8 cellular contexts compared by ENCODE assay signal in genomic region chr20:54172856-54173652, GRCh38. TPM values are rescaled to one million over a fixed set of nuclear protein-coding genes. Genes with fewer than 3 reads are reported as not detected.
DNase-seq lines count a peak whose midpoint lies in the region; ATAC-seq and TF ChIP-seq lines count a peak whose summit lies in the region.

No MANE protein-coding gene starts in this region.

- H3K27ac ChIP-seq in transverse colon: no peak overlapping the region

- H3K9me3 Mint-ChIP-seq in effector memory CD8-positive, alpha-beta T cell: no peaks in the 10 kb centered on the region
- no peaks in the 10 kb centered on the region for H3K9me3 Mint-ChIP-seq in neural crest cell

- H3K4me3 Mint-ChIP-seq in effector memory CD8-positive, alpha-beta T cell: peak overlapping the region; percentile 52 to 66
- H3K4me3 Mint-ChIP-seq in neural crest cell: peak overlapping the region; percentile 75

- no peak overlapping the region for H3K27ac Mint-ChIP-seq in effector memory CD8-positive, alpha-beta T cell
- no peak overlapping the region for H3K27ac Mint-ChIP-seq in neural crest cell (ENCODE audit: unreplicated experiment)

- no peak for ATAC-seq in effector memory CD8-positive, alpha-beta T cell (replicated peaks)
- ATAC-seq in GM21423 (IDR thresholded peaks at IDR 0.05; ENCODE audit: unreplicated experiment): no peak

- H3K4me1 Mint-ChIP-seq in effector memory CD8-positive, alpha-beta T cell (ENCODE audit: low read depth in 2 of 2): peaks cover 12 to 16% of the 10 kb centered on the region in 2 donors
- H3K4me1 Mint-ChIP-seq in neural crest cell: peaks cover 27% of the 10 kb centered on the region

- 4% methylated on average over 48 of the region's 66 CpGs; no CpG with 5 or more reads in 1 of the 2 donors for WGBS in transverse colon (ENCODE audit: low coverage in 1 of 2), 2 donors
- 1% methylated on average over 46 to 54 of the region's 66 CpGs for WGBS in lower leg skin, 2 donors

- DNase-seq in GM03348 (ENCODE audit: low spot score): peak; percentile 9
- DNase-seq in NCI-H2227 treated with DMSO at 0.1 percent for 48 hours (lab: John Stamatoyannopoulos, UW): peak; percentile 22
- DNase-seq in effector memory CD8-positive, alpha-beta T cell: no peak
- DNase-seq in neural crest cell (ENCODE audit: low read depth, low spot score): peak; percentile 16
- no peak for DNase-seq in transverse colon
- DNase-seq in lower leg skin (ENCODE audit: low spot score in 2 of 2): no peak
- DNase-seq in NCI-H1694 treated with DMSO at 0.1 percent for 48 hours (lab: John Stamatoyannopoulos, UW): no peak

- H3K4me3 ChIP-seq in transverse colon: peak overlapping the region in 1 of 4 donors; percentile 12
- no peak overlapping the region for H3K4me3 ChIP-seq in lower leg skin (ENCODE audit: low read depth, poor library complexity, severe bottlenecking)

- intact Hi-C loops in transverse colon (cut with DNase I; ENCODE audit: low total_unique reads): no loop called here
- intact Hi-C loops in lower leg skin (cut with DNase I; ENCODE audit: low total_unique reads): no loop called here

- H3K36me3 Mint-ChIP-seq in effector memory CD8-positive, alpha-beta T cell (ENCODE audit: insufficient read depth): no peaks in the 10 kb centered on the region
- no peaks in the 10 kb centered on the region for H3K36me3 Mint-ChIP-seq in neural crest cell (ENCODE audit: low read depth)

- peaks cover 81% of the 10 kb centered on the region for H3K27me3 ChIP-seq in transverse colon

- TF ChIP-seq POLR2A in transverse colon (IDR thresholded peaks at IDR 0.05) (no peak), lower leg skin (IDR thresholded peaks at IDR 0.05) (no peak)

- H3K36me3 ChIP-seq in transverse colon: no peaks in the 10 kb centered on the region

- peaks cover 5 to 26% (median 17%) of the 10 kb centered on the region in 4 donors for H3K4me1 ChIP-seq in transverse colon

- TF ChIP-seq CTCF in neural crest cell (conservative IDR thresholded peaks at IDR 0.05): no peak
- no peak for TF ChIP-seq CTCF in transverse colon (IDR thresholded peaks at IDR 0.05)
- no peak for TF ChIP-seq CTCF in lower leg skin (IDR thresholded peaks at IDR 0.05)

- peaks cover 84 to 97% of the 10 kb centered on the region in 2 donors for H3K27me3 Mint-ChIP-seq in effector memory CD8-positive, alpha-beta T cell
- peaks cover 98% of the 10 kb centered on the region for H3K27me3 Mint-ChIP-seq in neural crest cell (ENCODE audit: low read depth)

- no peak for TF ChIP-seq EP300 in transverse colon (IDR thresholded peaks at IDR 0.05; ENCODE audit: low read depth)

- in situ Hi-C loops in transverse colon (cut with MboI; ENCODE audit: low pct_ligation_motif_present in 1 of 4, low pct_unique_long_range_greater_than_20kb in 1 of 4, low sequenced_read_pairs in 3 of 4): no loop called here

- no peaks in the 10 kb centered on the region for H3K9me3 ChIP-seq in transverse colon

RNA-seq across cellular contexts. Expression of gene CYP24A1, which starts 0.7 kb away (rescaled TPM):
- 0.93 and 1.3 TPM in 2 replicates for total RNA-seq in neural crest cell
- not detected for total RNA-seq in transverse colon
- total RNA-seq in lower leg skin: under 1 TPM in 3 of 4 donors, not detected in 1; 0.10 to 0.71 (median 0.69) TPM

RNA-seq across cellular contexts. Expression of gene PFDN4, which starts 34.8 kb away (rescaled TPM):
- 32.0 and 34.7 TPM in 2 replicates for total RNA-seq in neural crest cell
- 10 to 100 TPM in 3 of 4 donors, 1 to 10 TPM in 1; 4.6 to 73.5 (median 28.5) TPM for total RNA-seq in transverse colon
- 10 to 100 TPM; 32.8 to 71.0 (median 40.2) TPM for total RNA-seq in lower leg skin

Comparison
In these comparisons a context has a peak if more than half of its experiments do, and no peak if none do; other contexts are left out.
1. DNase-seq: peak in GM03348 (single experiment), NCI-H2227 treated with DMSO at 0.1 percent for 48 hours (single experiment) and neural crest cell (single experiment); none in effector memory CD8-positive, alpha-beta T cell (0 of 3), transverse colon (single experiment), lower leg skin (0 of 2) and NCI-H1694 treated with DMSO at 0.1 percent for 48 hours (single experiment).